ENCODE assay signal across 18 cellular contexts in genomic region chr12:46480282-46480681, GRCh38.
A peak's percentile ranks its signal among the peaks of the same experiment; 100 is the strongest.
DNase-seq lines count a peak whose midpoint lies in the region; ATAC-seq, FAIRE-seq and TF ChIP-seq lines count a peak whose summit lies in the region.
"Had no signal": no experiment of that assay in that cellular context is flagged by ENCODE, and none has a peak within 500 bp of the region (broad histone marks: within the 10 kb centered on the region; RNA-seq: fewer than 3 reads in every experiment).

No MANE protein-coding gene starts in this region.

- no peak overlapping the region for H3K27ac ChIP-seq in breast epithelium
- H3K27ac ChIP-seq in RWPE2 (ENCODE audit: poor library complexity, severe bottlenecking): peak overlapping the region; percentile 12
- no peak overlapping the region for H3K27ac ChIP-seq in RWPE1
- H3K27ac ChIP-seq: 22Rv1, BLaER1, HL-60 had no signal

- TF ChIP-seq CTCF in MCF 10A (IDR thresholded peaks at IDR 0.05; ENCODE audit: unreplicated experiment): no peak
- TF ChIP-seq CTCF in breast epithelium (IDR thresholded peaks at IDR 0.05): no peak
- TF ChIP-seq CTCF in RWPE2 (IDR thresholded peaks at IDR 0.05; ENCODE audit: poor library complexity, severe bottlenecking): no peak
- no peak for TF ChIP-seq CTCF in bronchial epithelial cell (IDR thresholded peaks at IDR 0.05; ENCODE audit: insufficient read depth, low read length, severe bottlenecking)
- TF ChIP-seq CTCF in RWPE1 (conservative IDR thresholded peaks at IDR 0.05; ENCODE audit: low read depth): no peak

- CTCF ChIA-PET in MCF 10A (lab: Yijun Ruan, JAX) (interaction anchor here (0.9 kb wide), 1 partner anchor 10 kb away, joined by 3 read pairs; no protein-coding TSS in a partner anchor), RWPE1 (lab: Yijun Ruan, JAX) (no interaction called here)

- H3K4me1 Mint-ChIP-seq in MCF 10A (ENCODE audit: insufficient read depth, unreplicated experiment): peaks cover 24% of the 10 kb centered on the region
- H3K4me1 Mint-ChIP-seq: CD8-positive, alpha-beta memory T cell had no signal

- H3K36me3 Mint-ChIP-seq in MCF 10A (ENCODE audit: insufficient read depth, unreplicated experiment): peaks cover 6% of the 10 kb centered on the region

- peak overlapping the region; percentile 31 for H3K27ac Mint-ChIP-seq in MCF 10A (ENCODE audit: low read depth, unreplicated experiment)
- H3K27ac Mint-ChIP-seq: CD8-positive, alpha-beta memory T cell had no signal

- no peak for FAIRE-seq in bronchial epithelial cell (lab: Jason Lieb, UNC)
- FAIRE-seq: GM12891, H1 had no signal

- DNase-seq in MCF 10A (ENCODE audit: unreplicated experiment): no peak
- DNase-seq in breast epithelium (ENCODE audit: low spot score in 2 of 2): no peak
- no peak for DNase-seq in RWPE2 (ENCODE audit: low spot score)
- peak; percentile 42 for DNase-seq in bronchial epithelial cell (ENCODE audit: low read depth)
- DNase-seq in NCI-H1105 (lab: John Stamatoyannopoulos, UW): no peak
- no peak for DNase-seq in SIG-M5 treated with dmso at 0.1 percent for 504 hours (lab: John Stamatoyannopoulos, UW; ENCODE audit: unreplicated experiment)
- DNase-seq in DMS53 (lab: John Stamatoyannopoulos, UW): no peak
- no peak for DNase-seq in RWPE1 (ENCODE audit: low spot score)
- DNase-seq: AML-193; Caco-2; CD8-positive, alpha-beta memory T cell; KBM-7 had no signal

- H3K9me3 Mint-ChIP-seq in MCF 10A (ENCODE audit: unreplicated experiment): peaks cover 5% of the 10 kb centered on the region
- H3K9me3 Mint-ChIP-seq: CD8-positive, alpha-beta memory T cell had no signal

- H3K4me1 ChIP-seq in breast epithelium (no peaks in the 10 kb centered on the region), RWPE2 (ENCODE audit: insufficient read depth, poor library complexity, severe bottlenecking) (peaks cover 30% of the 10 kb centered on the region)
- H3K4me1 ChIP-seq: BLaER1 had no signal

- no peaks in the 10 kb centered on the region for H3K27me3 ChIP-seq in breast epithelium
- no peaks in the 10 kb centered on the region for H3K27me3 ChIP-seq in RWPE2 (ENCODE audit: insufficient read depth, poor library complexity, severe bottlenecking)
- no peaks in the 10 kb centered on the region for H3K27me3 ChIP-seq in bronchial epithelial cell (ENCODE audit: control insufficient read depth, insufficient read depth, low read length)
- H3K27me3 ChIP-seq: BLaER1 had no signal

- intact Hi-C loops in MCF 10A (cut with micrococcal nuclease): loop anchor here (10.0 kb wide), 1 partner anchor 545 kb away; no protein-coding TSS in a partner anchor
- intact Hi-C loops in breast epithelium (cut with DNase I; ENCODE audit: low total_unique reads): no loop called here

- no peak for ATAC-seq in RWPE2 (ENCODE audit: low read depth)
- ATAC-seq: HCT116 had no signal

- H3K4me3 ChIP-seq in breast epithelium: no peak overlapping the region
- no peak overlapping the region for H3K4me3 ChIP-seq in RWPE2 (ENCODE audit: severe bottlenecking)
- H3K4me3 ChIP-seq in bronchial epithelial cell (ENCODE audit: low read depth, low read length): no peak overlapping the region
- H3K4me3 ChIP-seq: BLaER1 had no signal

- H3K9me3 ChIP-seq in breast epithelium: no peaks in the 10 kb centered on the region
- H3K9me3 ChIP-seq in RWPE2 (ENCODE audit: severe bottlenecking): no peaks in the 10 kb centered on the region
- H3K9me3 ChIP-seq: BLaER1, Caco-2 had no signal

- POLR2A ChIA-PET in MCF 10A (lab: Yijun Ruan, JAX) (interaction anchor here (1.1 to 2.6 kb wide), 5 partner anchors 10 to 107 kb away, joined by 3 to 20 read pairs (median 4); partner anchors contain the start of gene SLC38A2), RWPE1 (lab: Yijun Ruan, JAX; ENCODE audit: low non-redundant PET) (no interaction called here)

- no peak for TF ChIP-seq POLR2A in breast epithelium (IDR thresholded peaks at IDR 0.05)

- H3K27me3 Mint-ChIP-seq in MCF 10A (ENCODE audit: insufficient read depth, unreplicated experiment): no peaks in the 10 kb centered on the region
- H3K27me3 Mint-ChIP-seq: CD8-positive, alpha-beta memory T cell had no signal

- H3K36me3 ChIP-seq in breast epithelium (no peaks in the 10 kb centered on the region), RWPE2 (ENCODE audit: low read depth) (no peaks in the 10 kb centered on the region), bronchial epithelial cell (ENCODE audit: control insufficient read depth, insufficient read depth, low read length) (no peaks in the 10 kb centered on the region)
- H3K36me3 ChIP-seq: BLaER1 had no signal

- BruUV-seq in MCF 10A (replicated peaks; lab: Mats Ljungman, UMichigan): no TSS peak

- no peak overlapping the region for H3K4me3 Mint-ChIP-seq in MCF 10A (ENCODE audit: unreplicated experiment)
- H3K4me3 Mint-ChIP-seq: CD8-positive, alpha-beta memory T cell had no signal
